Comparison of ENCODE assay signal across 18 cellular contexts in the genomic region with DNA sequence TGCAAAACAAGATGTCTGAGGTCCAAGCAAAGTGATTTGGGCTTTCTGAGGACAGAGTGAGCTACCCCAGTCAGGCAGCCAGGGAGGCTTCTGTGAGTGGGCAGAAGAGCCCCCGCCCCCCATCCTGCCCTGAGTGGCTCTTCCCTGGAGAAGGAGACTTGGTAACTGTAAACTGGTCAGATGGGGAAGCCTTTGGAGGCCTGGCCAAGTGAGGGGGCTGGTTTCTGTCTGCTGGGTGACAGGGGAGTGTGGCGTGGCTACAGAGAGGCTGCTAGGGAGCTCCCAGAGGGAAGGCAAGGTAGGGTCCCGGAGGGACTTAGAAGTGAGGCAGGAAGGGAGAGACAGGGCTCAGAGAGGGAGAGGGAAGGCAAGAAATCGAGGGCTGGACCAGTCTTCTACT.
A peak's percentile ranks its signal among the peaks of the same experiment; 100 is the strongest.
DNase-seq lines count a peak whose midpoint lies in the region; ATAC-seq and TF ChIP-seq lines count a peak whose summit lies in the region.
"Had no signal": no experiment of that assay in that cellular context is flagged by ENCODE, and none has a peak within 500 bp of the region (broad histone marks: within the 10 kb centered on the region; RNA-seq: fewer than 3 reads in every experiment).

No MANE protein-coding gene starts in this region.

- DNase-seq in CD1c-positive myeloid dendritic cell (ENCODE audit: extremely low spot score) = peak; percentile 28
- no peak for DNase-seq in RWPE1 (ENCODE audit: low spot score)
- DNase-seq in fibroblast of mammary gland (ENCODE audit: low read depth) = peak; percentile 46
- DNase-seq in progenitor cell of endocrine pancreas (ENCODE audit: low spot score, unreplicated experiment) = no peak
- no peak for DNase-seq in SW 1271 (lab: John Stamatoyannopoulos, UW)
- DNase-seq in glomerular visceral epithelial cell (ENCODE audit: extremely low spot score) = no peak
- DNase-seq in T-helper 9 cell = no peak
- DNase-seq in activated CD8-positive, alpha-beta memory T cell treated with anti-CD3 and anti-CD28 coated beads, Interleukin-2, amount 10 ng/mL, durations not matched to agents 7 days and 5 days = no peak
- DNase-seq: activated naive CD8-positive, alpha-beta T cell treated with anti-CD3 and anti-CD28 coated beads for 36 hours; activated T-cell treated with anti-CD3 and anti-CD28 coated beads, Interleukin-2, amount 50 U/mL, for 4 hours; effector memory CD4-positive, alpha-beta T cell; NCI-H187; NCI-H446 treated with DMSO at 0.1 percent for 48 hours; stimulated activated CD4-positive, alpha-beta T cell treated with anti-CD3 and anti-CD28 coated beads, Interleukin-12 subunit alpha, Interleukin-12 subunit beta, amount 100 ng/mL, for 4 hours; stimulated activated naive CD8-positive, alpha-beta T cell treated with anti-CD3 and anti-CD28 coated beads, Interleukin-15, Interleukin-2, amounts not matched to agents 100 U/mL and 50 U/mL, for 24 hours had no signal

- peaks cover 3% of the 10 kb centered on the region for H3K9me3 Mint-ChIP-seq in progenitor cell of endocrine pancreas (ENCODE audit: low read depth)
- no peaks in the 10 kb centered on the region for H3K9me3 Mint-ChIP-seq in activated CD8-positive, alpha-beta memory T cell treated with anti-CD3 and anti-CD28 coated beads, Interleukin-2, amount 10 ng/mL, durations not matched to agents 7 days and 5 days (ENCODE audit: low read depth)
- H3K9me3 Mint-ChIP-seq: activated naive CD8-positive, alpha-beta T cell treated with anti-CD3 and anti-CD28 coated beads for 36 hours; activated T-cell treated with anti-CD3 and anti-CD28 coated beads, Interleukin-2, amount 50 U/mL, for 4 hours had no signal

- no peak for ATAC-seq in activated CD8-positive, alpha-beta memory T cell treated with anti-CD3 and anti-CD28 coated beads, Interleukin-2, amount 10 ng/mL, durations not matched to agents 7 days and 5 days
- ATAC-seq: activated T-cell treated with anti-CD3 and anti-CD28 coated beads, Interleukin-2, amount 50 U/mL, for 4 hours; HCT116; stimulated activated naive CD8-positive, alpha-beta T cell treated with anti-CD3 and anti-CD28 coated beads, Interleukin-15, Interleukin-2, amounts not matched to agents 100 U/mL and 50 U/mL, for 24 hours had no signal

- no peak for TF ChIP-seq CTCF in RWPE1 (conservative IDR thresholded peaks at IDR 0.05; ENCODE audit: low read depth)
- TF ChIP-seq CTCF in fibroblast of mammary gland (conservative IDR thresholded peaks at IDR 0.05; ENCODE audit: control insufficient read depth, insufficient read depth, low read depth, low read length) = no peak
- TF ChIP-seq CTCF in progenitor cell of endocrine pancreas (IDR thresholded peaks at IDR 0.05; ENCODE audit: unreplicated experiment) = no peak

- peaks cover 43% of the 10 kb centered on the region for H3K4me1 Mint-ChIP-seq in progenitor cell of endocrine pancreas (ENCODE audit: low read depth)
- peaks cover 14% of the 10 kb centered on the region for H3K4me1 Mint-ChIP-seq in activated CD8-positive, alpha-beta memory T cell treated with anti-CD3 and anti-CD28 coated beads, Interleukin-2, amount 10 ng/mL, durations not matched to agents 7 days and 5 days

- no peaks in the 10 kb centered on the region for H3K27me3 Mint-ChIP-seq in progenitor cell of endocrine pancreas
- no peaks in the 10 kb centered on the region for H3K27me3 Mint-ChIP-seq in activated CD8-positive, alpha-beta memory T cell treated with anti-CD3 and anti-CD28 coated beads, Interleukin-2, amount 10 ng/mL, durations not matched to agents 7 days and 5 days
- H3K27me3 Mint-ChIP-seq: activated naive CD8-positive, alpha-beta T cell treated with anti-CD3 and anti-CD28 coated beads for 36 hours had no signal

- H3K4me3 Mint-ChIP-seq in progenitor cell of endocrine pancreas (ENCODE audit: low read depth) = no peak overlapping the region
- no peak overlapping the region for H3K4me3 Mint-ChIP-seq in activated CD8-positive, alpha-beta memory T cell treated with anti-CD3 and anti-CD28 coated beads, Interleukin-2, amount 10 ng/mL, durations not matched to agents 7 days and 5 days
- H3K4me3 Mint-ChIP-seq: activated naive CD8-positive, alpha-beta T cell treated with anti-CD3 and anti-CD28 coated beads for 36 hours; activated T-cell treated with anti-CD3 and anti-CD28 coated beads, Interleukin-2, amount 50 U/mL, for 4 hours had no signal

- H3K4me3 ChIP-seq in fibroblast of mammary gland (ENCODE audit: control insufficient read depth, low read depth, low read length) = no peak overlapping the region
- H3K4me3 ChIP-seq: SJCRH30 had no signal

- peak overlapping the region; percentile 81 for H3K27ac ChIP-seq in RWPE1
- H3K27ac ChIP-seq: parathyroid adenoma, SJCRH30 had no signal

- peak overlapping the region; percentile 38 for H3K27ac Mint-ChIP-seq in progenitor cell of endocrine pancreas
- no peak overlapping the region for H3K27ac Mint-ChIP-seq in activated CD8-positive, alpha-beta memory T cell treated with anti-CD3 and anti-CD28 coated beads, Interleukin-2, amount 10 ng/mL, durations not matched to agents 7 days and 5 days
- H3K27ac Mint-ChIP-seq: activated naive CD8-positive, alpha-beta T cell treated with anti-CD3 and anti-CD28 coated beads for 36 hours had no signal

- CTCF ChIA-PET in RWPE1 (lab: Yijun Ruan, JAX) = interaction anchor here (0.6 to 1.1 kb wide), 4 partner anchors 41 to 510 kb away, joined by 3 to 4 read pairs (median 3); no protein-coding TSS in a partner anchor
- CTCF ChIA-PET in activated CD8-positive, alpha-beta memory T cell treated with anti-CD3 and anti-CD28 coated beads, Interleukin-2, amount 10 ng/mL, durations not matched to agents 7 days and 5 days (lab: Charles Lee) = interaction anchor here (1.3 to 6.7 kb wide), 7 partner anchors 11 to 568 kb away, joined by 3 to 64 read pairs (median 5); partner anchors contain the start of gene ZFP36L2

- POLR2A ChIA-PET in RWPE1 (lab: Yijun Ruan, JAX; ENCODE audit: low non-redundant PET) = interaction anchor here (0.7 to 0.8 kb wide), 2 partner anchors 104 to 253 kb away, joined by 3 to 5 read pairs; no protein-coding TSS in a partner anchor

- peaks cover 4% of the 10 kb centered on the region for H3K36me3 Mint-ChIP-seq in progenitor cell of endocrine pancreas (ENCODE audit: insufficient read depth)
- H3K36me3 Mint-ChIP-seq in activated CD8-positive, alpha-beta memory T cell treated with anti-CD3 and anti-CD28 coated beads, Interleukin-2, amount 10 ng/mL, durations not matched to agents 7 days and 5 days = no peaks in the 10 kb centered on the region
- H3K36me3 Mint-ChIP-seq: activated naive CD8-positive, alpha-beta T cell treated with anti-CD3 and anti-CD28 coated beads for 36 hours had no signal

Comparison
In these comparisons a context has a peak if more than half of its experiments do, and no peak if none do; other contexts are left out.
1. DNase-seq: peak in CD1c-positive myeloid dendritic cell (single experiment) and fibroblast of mammary gland (single experiment); none in RWPE1 (single experiment), progenitor cell of endocrine pancreas (single experiment), SW 1271 (0 of 2), glomerular visceral epithelial cell (single experiment), T-helper 9 cell (single experiment) and activated CD8-positive, alpha-beta memory T cell treated with anti-CD3 and anti-CD28 coated beads, Interleukin-2, amount 10 ng/mL, durations not matched to agents 7 days and 5 days (single experiment).